ENCODE assay signal across 29 cellular contexts in the genomic region with DNA sequence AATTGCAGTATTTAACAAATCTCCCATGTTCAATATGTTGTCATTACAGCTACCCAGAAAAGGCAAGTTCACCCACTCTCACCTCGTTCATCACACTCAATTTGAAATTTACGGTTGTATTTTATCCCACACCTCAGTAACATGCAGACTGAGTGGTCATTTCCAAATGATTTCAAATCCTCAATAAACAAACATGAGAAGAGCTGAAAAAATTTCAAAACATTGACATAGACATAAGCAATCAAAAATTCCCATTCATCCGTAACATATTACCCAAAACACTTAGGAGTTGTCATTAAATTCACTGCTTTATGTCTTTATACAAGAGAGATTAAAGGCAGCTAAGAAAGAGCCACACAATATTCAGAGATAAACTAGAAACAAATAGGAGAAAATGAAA.
"Had no signal": no experiment of that assay in that cellular context is flagged by ENCODE, and none has a peak within 500 bp of the region (broad histone marks: within the 10 kb centered on the region; RNA-seq: fewer than 3 reads in every experiment).

No MANE protein-coding gene starts in this region.

- H3K27me3 ChIP-seq: adrenal gland, body of pancreas had no signal

- H3K9me3 ChIP-seq: adrenal gland, body of pancreas had no signal

- ATAC-seq: activated CD4-positive, alpha-beta T cell treated with anti-CD3 and anti-CD28 coated beads for 36 hours; activated CD8-positive, alpha-beta memory T cell treated with anti-CD3 and anti-CD28 coated beads, Interleukin-2, amount 10 ng/mL, durations not matched to agents 7 days and 5 days; activated CD8-positive, alpha-beta T cell treated with anti-CD3 and anti-CD28 coated beads, Interleukin-2, amount 10 ng/mL, durations not matched to agents 7 days and 5 days; activated naive CD8-positive, alpha-beta T cell treated with anti-CD3 and anti-CD28 coated beads, Interleukin-2, amount 50 U/mL, for 24 hours; body of pancreas; esophagus mucosa had no signal

- H3K4me1 ChIP-seq: adrenal gland, body of pancreas had no signal

- FAIRE-seq: colon, frontal cortex had no signal

- H3K36me3 ChIP-seq: adrenal gland had no signal

- DNase-seq: activated CD4-positive, alpha-beta memory T cell treated with anti-CD3 and anti-CD28 coated beads for 36 hours; activated CD4-positive, alpha-beta T cell treated with anti-CD3 and anti-CD28 coated beads for 36 hours; activated CD4-positive, alpha-beta T cell treated with anti-CD3 and anti-CD28 coated beads, Interleukin-2, amount 10 ng/mL, durations not matched to agents 24 days and 14 days; activated CD4-positive, CD25-positive, alpha-beta regulatory T cell; activated CD4-positive, CD25-positive, alpha-beta regulatory T cell treated with anti-CD3 and anti-CD28 coated beads, Interleukin-2, amount 50 U/mL, for 72 hours; activated CD8-positive, alpha-beta memory T cell treated with anti-CD3 and anti-CD28 coated beads, Interleukin-2, amount 10 ng/mL, durations not matched to agents 7 days and 5 days; activated CD8-positive, alpha-beta memory T cell treated with anti-CD3 and anti-CD28 coated beads, Interleukin-2, amount 50 U/mL, for 4 hours; activated CD8-positive, alpha-beta T cell treated with anti-CD3 and anti-CD28 coated beads, Interleukin-2, amount 10 ng/mL, durations not matched to agents 7 days and 5 days; activated effector memory CD4-positive, alpha-beta T cell treated with anti-CD3 and anti-CD28 coated beads, Interleukin-2, amount 50 U/mL, for 16 hours; activated naive CD4-positive, alpha-beta T cell treated with anti-CD3 and anti-CD28 coated beads for 36 hours; activated naive CD8-positive, alpha-beta T cell treated with anti-CD3 and anti-CD28 coated beads for 36 hours; activated naive CD8-positive, alpha-beta T cell treated with anti-CD3 and anti-CD28 coated beads, Interleukin-2, amount 50 U/mL, for 24 hours; activated T-cell treated with anti-CD3 and anti-CD28 coated beads, Interleukin-2, amount 50 U/mL, for 1 hour; activated T-cell treated with anti-CD3 and anti-CD28 coated beads, Interleukin-2, amount 50 U/mL, for 48 hours; adrenal gland; amygdala; aorta; body of pancreas; caudate nucleus; cortex of kidney; dermis blood vessel endothelial cell; effector CD8-positive, alpha-beta T cell; endodermal cell; foreskin fibroblast; head of caudate nucleus; T-helper 2 cell had no signal

- H3K4me3 ChIP-seq: adrenal gland, body of pancreas had no signal
